ENCODE assay signal across 1 cellular context in genomic region chr19:46951236-46951986, GRCh38.
TF ChIP-seq lines count a peak whose summit lies in the region.

No MANE protein-coding gene starts in this region.

TF ChIP-seq in SK-N-SH, 30 proteins besides CTCF, POLR2A, EP300 and RAD21 (continued from another document):
- TF ChIP-seq TAF1 (IDR thresholded peaks at IDR 0.05; ENCODE audit: borderline replicate concordance, low read depth, low read length), result no peak
